Comparison of ENCODE assay signal across 22 cellular contexts in genomic region chr2:1636791-1637415, GRCh38.
"Had no signal": no experiment of that assay in that cellular context is flagged by ENCODE, and none has a peak within 500 bp of the region (broad histone marks: within the 10 kb centered on the region; RNA-seq: fewer than 3 reads in every experiment).

No MANE protein-coding gene starts in this region.

- H3K27me3 ChIP-seq: gastroesophageal sphincter, upper lobe of right lung had no signal

- H3K36me3 Mint-ChIP-seq: activated naive CD4-positive, alpha-beta T cell treated with anti-CD3 and anti-CD28 coated beads, Interleukin-2, amount 50 U/mL, for 24 hours; naive B cell had no signal

- ATAC-seq: esophagus mucosa; gastroesophageal sphincter; left colon; lower lobe of right lung; right cardiac atrium; stimulated activated naive CD8-positive, alpha-beta T cell treated with anti-CD3 and anti-CD28 coated beads, Interleukin-15, Interleukin-2, amounts not matched to agents 100 U/mL and 50 U/mL, for 24 hours; upper lobe of right lung had no signal

- H3K27ac ChIP-seq: gastroesophageal sphincter, heart right ventricle, lower lobe of right lung, upper lobe of right lung, WERI-Rb-1 had no signal

- H3K27me3 Mint-ChIP-seq: brain had no signal

- H3K27ac Mint-ChIP-seq: activated naive CD4-positive, alpha-beta T cell treated with anti-CD3 and anti-CD28 coated beads, Interleukin-2, amount 50 U/mL, for 24 hours; brain; naive B cell had no signal

- H3K4me3 ChIP-seq: gastroesophageal sphincter, heart right ventricle, lower lobe of right lung, upper lobe of right lung had no signal

- H3K4me1 Mint-ChIP-seq: activated naive CD4-positive, alpha-beta T cell treated with anti-CD3 and anti-CD28 coated beads, Interleukin-2, amount 50 U/mL, for 24 hours; naive B cell had no signal

- H3K4me3 Mint-ChIP-seq: activated naive CD4-positive, alpha-beta T cell treated with anti-CD3 and anti-CD28 coated beads, Interleukin-2, amount 50 U/mL, for 24 hours; brain; naive B cell had no signal

- DNase-seq: activated CD4-positive, alpha-beta T cell treated with anti-CD3 and anti-CD28 coated beads for 1 hour; activated CD4-positive, alpha-beta T cell treated with anti-CD3 and anti-CD28 coated beads, Interleukin-2, amount 50 U/mL, for 1 hour; activated gamma-delta T cell treated with Interleukin-2 at 50 U/mL for 16 hours; activated T-cell treated with anti-CD3 and anti-CD28 coated beads, Interleukin-2, amount 50 U/mL, for 1 hour; anterior cingulate cortex; effector memory CD4-positive, alpha-beta T cell; heart right ventricle; lower lobe of right lung; mesendoderm; naive B cell; right cardiac atrium; stimulated activated CD4-positive, alpha-beta T cell treated with anti-CD3 and anti-CD28 coated beads, Interleukin-12 subunit alpha, Interleukin-12 subunit beta, amount 100 ng/mL, for 4 hours; stimulated activated CD4-positive, alpha-beta T cell treated with anti-CD3 and anti-CD28 coated beads, Interleukin-4, amount 100 ng/mL, for 4 hours; stimulated activated naive CD8-positive, alpha-beta T cell treated with anti-CD3 and anti-CD28 coated beads, Interleukin-15, Interleukin-2, amounts not matched to agents 100 U/mL and 50 U/mL, for 24 hours; T-helper 1 cell; upper lobe of right lung; WERI-Rb-1 had no signal

- H3K9me3 Mint-ChIP-seq: activated naive CD4-positive, alpha-beta T cell treated with anti-CD3 and anti-CD28 coated beads, Interleukin-2, amount 50 U/mL, for 24 hours; brain; naive B cell had no signal

- H3K9me3 ChIP-seq: gastroesophageal sphincter, heart right ventricle, lower lobe of right lung, upper lobe of right lung had no signal
